ENCODE assay signal across 23 cellular contexts in genomic region chr6:27318973-27319372, GRCh38. TPM values are rescaled to one million over a fixed set of nuclear protein-coding genes. Genes with fewer than 3 reads are reported as not detected.
DNase-seq lines count a peak whose midpoint lies in the region; ATAC-seq, FAIRE-seq and TF ChIP-seq lines count a peak whose summit lies in the region.
"Had no signal": no experiment of that assay in that cellular context is flagged by ENCODE, and none has a peak within 500 bp of the region (broad histone marks: within the 10 kb centered on the region; RNA-seq: fewer than 3 reads in every experiment).

No MANE protein-coding gene starts in this region.

- H2BK20ac ChIP-seq in H9 (ENCODE audit: low read depth, low read length, poor library complexity, severe bottlenecking) = no peak overlapping the region

- TF ChIP-seq POLR2A in K562 (conservative IDR thresholded peaks at IDR 0.05) = 0 out of 2 replicates have a peak, but pooled peaks have one; percentile 26

- no peak overlapping the region for H2BK120ac ChIP-seq in H9 (ENCODE audit: low read depth, low read length, poor library complexity, severe bottlenecking)

- H2BK15ac ChIP-seq in H9 (ENCODE audit: low read depth, low read length) = no peak overlapping the region

- H2AFZ ChIP-seq in H9 (ENCODE audit: low read length) (no peak overlapping the region), K562 (ENCODE audit: low read depth, low read length) (peak overlapping the region; percentile 28; the same call in 1 of the 2 replicates)

- no peaks in the 10 kb centered on the region for H3K36me3 Mint-ChIP-seq in H9 (ENCODE audit: insufficient read depth in 1 of 3, low read depth in 3 of 3)
- no peaks in the 10 kb centered on the region for H3K36me3 Mint-ChIP-seq in activated naive CD8-positive, alpha-beta T cell treated with anti-CD3 and anti-CD28 coated beads, Interleukin-2, amount 50 U/mL, for 24 hours (ENCODE audit: low read depth)

- BruUV-seq in K562 (replicated peaks; lab: Mats Ljungman, UMichigan) = TSS peak; percentile 92

- H3K79me2 ChIP-seq in H9 (ENCODE audit: insufficient read depth, low read length) (no peaks in the 10 kb centered on the region), K562 (ENCODE audit: control insufficient read depth, insufficient read depth, low read length) (no peaks in the 10 kb centered on the region)

- peaks cover 0 to 2% of the 10 kb centered on the region in 2 experiments; a peak in 1 of 5 replicates for H3K9me3 Mint-ChIP-seq in H9
- no peaks in the 10 kb centered on the region for H3K9me3 Mint-ChIP-seq in activated naive CD8-positive, alpha-beta T cell treated with anti-CD3 and anti-CD28 coated beads, Interleukin-2, amount 50 U/mL, for 24 hours
- H3K9me3 Mint-ChIP-seq: CD4-positive, alpha-beta T cell had no signal

- in situ Hi-C loops in K562 (cut with MboI) = no loop called here

- no peak overlapping the region for H3K23ac ChIP-seq in H9 (ENCODE audit: insufficient read length, low read depth, low read length)

- no peak overlapping the region for H2AK5ac ChIP-seq in H9 (ENCODE audit: insufficient read length, low read length)

- H2BK12ac ChIP-seq in H9 (ENCODE audit: insufficient read length, low read depth, low read length) = no peak overlapping the region

- no peak overlapping the region for H3K14ac ChIP-seq in H9 (ENCODE audit: insufficient read depth, low read length)

- H3K4me2 ChIP-seq in H9 (ENCODE audit: insufficient read depth, insufficient read length, low read length) = no peak overlapping the region
- no peak overlapping the region for H3K4me2 ChIP-seq in K562 (ENCODE audit: insufficient read depth, low read length)
- H3K4me2 ChIP-seq: A549, KMS-11 had no signal

- TF ChIP-seq CTCF in H9 (conservative IDR thresholded peaks at IDR 0.05) (no peak), K562 (IDR thresholded peaks at IDR 0.05 in 2 of 3, conservative IDR thresholded peaks at IDR 0.05 in 1 of 3; ENCODE audit: insufficient read depth in 2 of 3, low read depth in 1 of 3, low read length in 3 of 3) (no peak), foreskin fibroblast (IDR thresholded peaks at IDR 0.05; ENCODE audit: low read depth, low read length) (no peak)

- H3K4me1 Mint-ChIP-seq in H9 = peaks cover 0 to 3% of the 10 kb centered on the region in 2 experiments; a peak in 1 of 4 replicates
- no peaks in the 10 kb centered on the region for H3K4me1 Mint-ChIP-seq in activated naive CD8-positive, alpha-beta T cell treated with anti-CD3 and anti-CD28 coated beads, Interleukin-2, amount 50 U/mL, for 24 hours

- FAIRE-seq in K562 (lab: Jason Lieb, UNC) = no peak
- FAIRE-seq: A549, GM12878 had no signal

- H3K4me3 Mint-ChIP-seq in H9 = no peak overlapping the region
- no peak overlapping the region for H3K4me3 Mint-ChIP-seq in activated naive CD8-positive, alpha-beta T cell treated with anti-CD3 and anti-CD28 coated beads, Interleukin-2, amount 50 U/mL, for 24 hours
- H3K4me3 Mint-ChIP-seq: CD4-positive, alpha-beta T cell had no signal

- H3K27ac ChIP-seq in H9 (ENCODE audit: insufficient read length, low read depth, low read length) (no peak overlapping the region), K562 (ENCODE audit: extremely low read depth, low read depth, low read length) (no peak overlapping the region)
- H3K27ac ChIP-seq: 22Rv1, A549, C4-2B, KMS-11 had no signal

- no peak for TF ChIP-seq EP300 in K562 (IDR thresholded peaks at IDR 0.05; ENCODE audit: low read length)

- H3K23me2 ChIP-seq in H9 (ENCODE audit: insufficient read length, low read depth, low read length, poor library complexity, severe bottlenecking) = no peaks in the 10 kb centered on the region

- H2BK5ac ChIP-seq in H9 (ENCODE audit: insufficient read length, low read length) = no peak overlapping the region

- no peak overlapping the region for H3K27ac Mint-ChIP-seq in H9
- no peak overlapping the region for H3K27ac Mint-ChIP-seq in activated naive CD8-positive, alpha-beta T cell treated with anti-CD3 and anti-CD28 coated beads, Interleukin-2, amount 50 U/mL, for 24 hours
- H3K27ac Mint-ChIP-seq: CD4-positive, alpha-beta T cell had no signal

- H3K9ac ChIP-seq in H9 (ENCODE audit: extremely low read depth, insufficient read length, low read length) = peak overlapping the region; percentile 29
- H3K9ac ChIP-seq in K562 (ENCODE audit: insufficient read depth in 1 of 2, low read depth in 2 of 2, low read length in 2 of 2) = no peak overlapping the region
- H3K9ac ChIP-seq: KMS-11 had no signal

- H3K4me3 ChIP-seq in K562 = no peak overlapping the region
- H3K4me3 ChIP-seq in foreskin fibroblast (ENCODE audit: low read depth in 1 of 2, low read length in 2 of 2) = no peak overlapping the region
- H3K4me3 ChIP-seq: A549, GM12878 had no signal

- H3K27me3 ChIP-seq in H9 (ENCODE audit: insufficient read depth, low read length) = no peaks in the 10 kb centered on the region
- no peaks in the 10 kb centered on the region for H3K27me3 ChIP-seq in K562 (ENCODE audit: control insufficient read depth in 2 of 2, insufficient read depth in 2 of 2, low read length in 2 of 2)

- ATAC-seq in K562 (peak; percentile 90), GM18907 (IDR thresholded peaks at IDR 0.05; ENCODE audit: unreplicated experiment) (no peak)
- ATAC-seq in activated naive CD8-positive, alpha-beta T cell treated with anti-CD3 and anti-CD28 coated beads, Interleukin-2, amount 50 U/mL, for 24 hours = no peak
- ATAC-seq: A549, GM12878 had no signal

- DNase-seq in DMS 273 (lab: John Stamatoyannopoulos, UW; ENCODE audit: unreplicated experiment) (peak; percentile 61), DMS 273 treated with DMSO at 0.1 percent for 48 hours (lab: John Stamatoyannopoulos, UW) (no peak), H9 (no peak), K562 (ENCODE audit: extremely low read depth in 1 of 4, low spot score in 3 of 4) (peak in 2 of 4 experiments; percentile 26 to 37), myocyte (ENCODE audit: low read depth) (peak; percentile 10), foreskin fibroblast (no peak)
- no peak for DNase-seq in activated naive CD8-positive, alpha-beta T cell treated with anti-CD3 and anti-CD28 coated beads, Interleukin-2, amount 50 U/mL, for 24 hours
- DNase-seq: AML-193; Caco-2; CD4-positive, alpha-beta T cell; DMS53; DND-41; EL had no signal

- TF ChIP-seq RAD21 in K562 (CRISPR knock-in tag; conservative IDR thresholded peaks at IDR 0.05 in 1 of 2, IDR thresholded peaks at IDR 0.05 in 1 of 2) = no peak

- WGBS in H9 (ENCODE audit: extremely low coverage, insufficient read length, low lambda C conversion rate) = no CpG with 5 or more reads among the region's 2 CpGs
- 33% methylated on average over 2 of the region's 2 CpGs for WGBS in K562 (ENCODE audit: insufficient coverage, low coverage, missing lambda C conversion rate)

- CTCF ChIA-PET in K562 (lab: Yijun Ruan, JAX; ENCODE audit: low intra/inter-chr PET ratio) = interaction anchor here (0.6 kb wide), 1 partner anchor 472 kb away, joined by 3 read pairs; no protein-coding TSS in a partner anchor

- H3K4me1 ChIP-seq in H9 (ENCODE audit: insufficient read depth, low read length) = no peaks in the 10 kb centered on the region
- no peaks in the 10 kb centered on the region for H3K4me1 ChIP-seq in K562 (replicated peaks in 1 of 2; ENCODE audit: control insufficient read depth in 2 of 2, insufficient read depth in 2 of 2, low read length in 2 of 2)
- H3K4me1 ChIP-seq: A549, Caco-2 had no signal

- intact Hi-C loops in K562 (cut with micrococcal nuclease) = no loop called here

- H3K36me3 ChIP-seq in K562 (ENCODE audit: control insufficient read depth, insufficient read depth, low read length) = no peaks in the 10 kb centered on the region

- H4K91ac ChIP-seq in H9 (ENCODE audit: insufficient read length, low read depth, low read length) = no peak overlapping the region

- H3K9me1 ChIP-seq in K562 (ENCODE audit: control insufficient read depth, insufficient read depth, low read length) = no peaks in the 10 kb centered on the region

- no peaks in the 10 kb centered on the region for H3K79me1 ChIP-seq in H9 (ENCODE audit: insufficient read depth, low read depth, low read length, poor library complexity, severe bottlenecking)

- H3K56ac ChIP-seq in H9 (ENCODE audit: insufficient read length, low read depth, low read length) = no peak overlapping the region

- POLR2A ChIA-PET in K562 (lab: Yijun Ruan, JAX) = interaction anchor here (1.0 kb wide), 2 partner anchors 14 to 23 kb away, joined by 3 read pairs; no protein-coding TSS in a partner anchor

- H3K9me3 ChIP-seq in H9 (ENCODE audit: control insufficient read depth, low read depth, low read length) (no peaks in the 10 kb centered on the region), K562 (replicated peaks; ENCODE audit: control insufficient read depth, insufficient read depth, low read depth, low read length) (peaks cover 4% of the 10 kb centered on the region; the same call in 1 of the 2 replicates)

- no peak overlapping the region for H3K4ac ChIP-seq in H9 (ENCODE audit: low read depth, low read length)

- no peak overlapping the region for H3T11ph ChIP-seq in H9 (ENCODE audit: low read length)

- no peak overlapping the region for H3K18ac ChIP-seq in H9 (ENCODE audit: insufficient read length, low read depth, low read length)

- H4K20me1 ChIP-seq in H9 (ENCODE audit: control insufficient read depth, insufficient read depth, insufficient read length) (no peaks in the 10 kb centered on the region), K562 (replicated peaks; ENCODE audit: control insufficient read depth, insufficient read depth, low read length) (no peaks in the 10 kb centered on the region)

- H3K27me3 Mint-ChIP-seq in H9 (ENCODE audit: low read depth) = peaks cover 3% of the 10 kb centered on the region
- peaks cover 50% of the 10 kb centered on the region for H3K27me3 Mint-ChIP-seq in activated naive CD8-positive, alpha-beta T cell treated with anti-CD3 and anti-CD28 coated beads, Interleukin-2, amount 50 U/mL, for 24 hours

- H4K5ac ChIP-seq in H9 (ENCODE audit: insufficient read length, low read depth, low read length) = no peak overlapping the region

- no peak overlapping the region for H4K8ac ChIP-seq in H9 (replicated peaks; ENCODE audit: insufficient read length, low read depth, low read length)

RNA-seq across cellular contexts. Expression of gene POM121L2, which starts 6.9 kb away (rescaled TPM):
- total RNA-seq in H9 (2021) (not detected in 2 replicates), K562 (2014; rRNA removed) (not detected in 2 replicates), K562 (2014; rRNA removed; fragmentation: Illumina TruSeq; extraction: Trizol) (not detected in 2 replicates), K562 (2015; rRNA removed; fragmentation: Illumina TruSeq; extraction: Trizol) (not detected in 2 replicates), K562 (2021) (not detected in 2 replicates), myocyte (not detected in 2 replicates)
- total RNA-seq in K562 (2011; cell fraction: chromatin; rRNA removed; ENCODE audit: low replicate concordance) = not detected in 2 replicates
- not detected in 2 replicates for total RNA-seq in K562 (2011; cell fraction: nucleolus; rRNA removed)
- not detected in 2 replicates for total RNA-seq in K562 (2011; cell fraction: nucleoplasm; rRNA removed)
- polyA plus RNA-seq in K562 (2011; rRNA removed) (not detected in 2 replicates), K562 (2014; fragmentation: Illumina TruSeq; extraction: Trizol) (not detected in 2 replicates), K562 (2014; fragmentation: Nextera tagmentation; extraction: Ambion mirVana) (under 1 TPM; 0.23 to 0.45 TPM), K562 (2014; rRNA removed) (not detected in 2 replicates)
- polyA plus RNA-seq in K562 (2011; cell fraction: cytosol; rRNA removed) = not detected in 2 replicates
- not detected in 2 replicates for polyA plus RNA-seq in K562 (2011; cell fraction: nucleus; rRNA removed)
- polyA plus RNA-seq in K562 (2012) = 0.22 and 0.40 TPM in 2 replicates
- not detected in 2 replicates for polyA minus RNA-seq in K562 (2011; rRNA and poly(A)+ RNA removed)
- not detected in 2 replicates for polyA minus RNA-seq in K562 (2011; cell fraction: cytosol; rRNA and poly(A)+ RNA removed)
- polyA minus RNA-seq in K562 (2011; cell fraction: nucleus; rRNA and poly(A)+ RNA removed) = not detected in 2 replicates
- polyA plus RNA-seq in myocyte (2012) = not detected
- total RNA-seq: Caco-2; CD4-positive, alpha-beta T cell; G401; GM12878; H4; HT-29 had no signal
- polyA plus RNA-seq: BJ had no signal

Comparison
In these comparisons a context has a peak if more than half of its experiments do, and no peak if none do; other contexts are left out.
1. DNase-seq: peak in DMS 273 (single experiment) and myocyte (single experiment); none in DMS 273 treated with DMSO at 0.1 percent for 48 hours (single experiment), H9 (single experiment), foreskin fibroblast (0 of 2) and activated naive CD8-positive, alpha-beta T cell treated with anti-CD3 and anti-CD28 coated beads, Interleukin-2, amount 50 U/mL, for 24 hours (single experiment).